ENCODE assay signal across 11 cellular contexts in genomic region chr10:62018141-62018911, GRCh38.
A peak's percentile ranks its signal among the peaks of the same experiment; 100 is the strongest.
DNase-seq lines count a peak whose midpoint lies in the region; ATAC-seq and TF ChIP-seq lines count a peak whose summit lies in the region.
"Had no signal": no experiment of that assay in that cellular context is flagged by ENCODE, and none has a peak within 500 bp of the region (broad histone marks: within the 10 kb centered on the region; RNA-seq: fewer than 3 reads in every experiment).

No MANE protein-coding gene starts in this region.

- peaks cover 11 to 23% of the 10 kb centered on the region in 2 donors for H3K36me3 Mint-ChIP-seq in activated T-cell treated with anti-CD3 and anti-CD28 coated beads, Interleukin-2, amount 50 U/mL, for 72 hours (ENCODE audit: insufficient read depth in 2 of 2)

- H3K27ac ChIP-seq in RWPE2 (ENCODE audit: poor library complexity, severe bottlenecking) (peak overlapping the region; percentile 83), hepatocyte (peak overlapping the region; percentile 83), transverse colon (peak overlapping the region; percentile 57 to 84 (median 67)), upper lobe of left lung (peak overlapping the region in 1 of 4 donors; percentile 17)

- no peak for ATAC-seq in activated T-cell treated with anti-CD3 and anti-CD28 coated beads, Interleukin-2, amount 50 U/mL, for 72 hours (replicated peaks in 1 of 2)
- ATAC-seq in RWPE2 (ENCODE audit: low read depth) (no peak), upper lobe of left lung (ENCODE audit: low FRiP score in 2 of 2) (no peak)

- H3K4me1 ChIP-seq in RWPE2 (ENCODE audit: insufficient read depth, poor library complexity, severe bottlenecking) (peaks cover 23% of the 10 kb centered on the region), hepatocyte (ENCODE audit: insufficient read depth) (peaks cover 68% of the 10 kb centered on the region), transverse colon (peaks cover 20 to 46% (median 30%) of the 10 kb centered on the region in 4 donors), upper lobe of left lung (peaks cover 30 to 42% (median 38%) of the 10 kb centered on the region in 4 donors)

- no peaks in the 10 kb centered on the region for H3K27me3 Mint-ChIP-seq in activated T-cell treated with anti-CD3 and anti-CD28 coated beads, Interleukin-2, amount 50 U/mL, for 72 hours (ENCODE audit: low read depth)

- no peak for TF ChIP-seq EP300 in transverse colon (IDR thresholded peaks at IDR 0.05; ENCODE audit: low read depth)
- no peak for TF ChIP-seq EP300 in upper lobe of left lung (IDR thresholded peaks at IDR 0.05)

- in situ Hi-C loops in transverse colon (cut with MboI; ENCODE audit: low pct_ligation_motif_present in 1 of 4, low pct_unique_long_range_greater_than_20kb in 1 of 4, low sequenced_read_pairs in 3 of 4), result no loop called here

- peaks cover 3 to 4% of the 10 kb centered on the region in 2 donors for H3K9me3 Mint-ChIP-seq in activated T-cell treated with anti-CD3 and anti-CD28 coated beads, Interleukin-2, amount 50 U/mL, for 72 hours

- TF ChIP-seq POLR2A in transverse colon (IDR thresholded peaks at IDR 0.05) (no peak), upper lobe of left lung (IDR thresholded peaks at IDR 0.05) (no peak)

- H3K27me3 ChIP-seq in RWPE2 (ENCODE audit: insufficient read depth, poor library complexity, severe bottlenecking) (no peaks in the 10 kb centered on the region), hepatocyte (no peaks in the 10 kb centered on the region), transverse colon (no peaks in the 10 kb centered on the region), upper lobe of left lung (no peaks in the 10 kb centered on the region)

- H3K4me3 Mint-ChIP-seq in activated T-cell treated with anti-CD3 and anti-CD28 coated beads, Interleukin-2, amount 50 U/mL, for 72 hours, result peak overlapping the region; percentile 27 to 90

- no peaks in the 10 kb centered on the region for H4K20me1 ChIP-seq in hepatocyte (ENCODE audit: insufficient read depth, poor library complexity, severe bottlenecking)

- no peak overlapping the region for H3K4me3 ChIP-seq in RWPE2 (ENCODE audit: severe bottlenecking)
- H3K4me3 ChIP-seq in hepatocyte, result no peak overlapping the region
- H3K4me3 ChIP-seq in transverse colon, result no peak overlapping the region
- H3K4me3 ChIP-seq in upper lobe of left lung, result no peak overlapping the region

- 65% methylated on average over 9 of the region's 9 CpGs for WGBS in hepatocyte (ENCODE audit: low lambda C conversion rate, missing lambda C conversion rate)
- 53 to 80% methylated on average over 7 to 9 of the region's 9 CpGs for WGBS in transverse colon (ENCODE audit: low coverage in 1 of 2), 2 donors
- WGBS in upper lobe of left lung, 2 donors, result 74 to 75% methylated on average over 9 of the region's 9 CpGs

- H3K9me2 ChIP-seq in hepatocyte (replicated peaks; ENCODE audit: insufficient read depth), result no peaks in the 10 kb centered on the region

- intact Hi-C loops in transverse colon (cut with DNase I; ENCODE audit: low total_unique reads), result no loop called here

- no peaks in the 10 kb centered on the region for H3K9me3 ChIP-seq in RWPE2 (ENCODE audit: severe bottlenecking)
- no peaks in the 10 kb centered on the region for H3K9me3 ChIP-seq in hepatocyte (ENCODE audit: low read depth)
- H3K9me3 ChIP-seq in transverse colon, result no peaks in the 10 kb centered on the region
- H3K9me3 ChIP-seq in upper lobe of left lung, result no peaks in the 10 kb centered on the region

- peaks cover 93% of the 10 kb centered on the region for H3K79me2 ChIP-seq in hepatocyte

- peak overlapping the region; percentile 6 for H3K4me2 ChIP-seq in hepatocyte

- H3K27ac Mint-ChIP-seq in activated T-cell treated with anti-CD3 and anti-CD28 coated beads, Interleukin-2, amount 50 U/mL, for 72 hours, result peak overlapping the region; percentile 99

- peaks cover 83% of the 10 kb centered on the region for H3K4me1 Mint-ChIP-seq in activated T-cell treated with anti-CD3 and anti-CD28 coated beads, Interleukin-2, amount 50 U/mL, for 72 hours (ENCODE audit: low read depth)

- no peak overlapping the region for H2AFZ ChIP-seq in hepatocyte

- TF ChIP-seq CTCF in RWPE2 (IDR thresholded peaks at IDR 0.05; ENCODE audit: poor library complexity, severe bottlenecking) (no peak), hepatocyte (IDR thresholded peaks at IDR 0.05; ENCODE audit: poor library complexity) (no peak), transverse colon (IDR thresholded peaks at IDR 0.05) (no peak), upper lobe of left lung (IDR thresholded peaks at IDR 0.05) (no peak)

- no peak for DNase-seq in activated T-cell treated with anti-CD3 and anti-CD28 coated beads, Interleukin-2, amount 50 U/mL, for 72 hours
- no peak for DNase-seq in activated T-cell treated with anti-CD3 and anti-CD28 coated beads, Interleukin-2, amount 50 U/mL, for 48 hours
- DNase-seq in RWPE2 (ENCODE audit: low spot score), result no peak
- DNase-seq in hepatocyte (ENCODE audit: low spot score), result no peak
- no peak for DNase-seq in transverse colon
- no peak for DNase-seq in SIG-M5 (lab: John Stamatoyannopoulos, UW)
- no peak for DNase-seq in upper lobe of left lung
- DNase-seq in LoVo (ENCODE audit: low spot score), result no peak
- DNase-seq: AML-193, islet precursor cell, KBM-7 had no signal

- H3K36me3 ChIP-seq in RWPE2 (ENCODE audit: low read depth) (0 out of 2 replicates have a peak, but pooled peaks cover 3% of the 10 kb centered on the region), hepatocyte (replicated peaks; ENCODE audit: insufficient read depth, low read depth) (no peaks in the 10 kb centered on the region), transverse colon (no peaks in the 10 kb centered on the region), upper lobe of left lung (no peaks in the 10 kb centered on the region)
